In the genomic region with DNA sequence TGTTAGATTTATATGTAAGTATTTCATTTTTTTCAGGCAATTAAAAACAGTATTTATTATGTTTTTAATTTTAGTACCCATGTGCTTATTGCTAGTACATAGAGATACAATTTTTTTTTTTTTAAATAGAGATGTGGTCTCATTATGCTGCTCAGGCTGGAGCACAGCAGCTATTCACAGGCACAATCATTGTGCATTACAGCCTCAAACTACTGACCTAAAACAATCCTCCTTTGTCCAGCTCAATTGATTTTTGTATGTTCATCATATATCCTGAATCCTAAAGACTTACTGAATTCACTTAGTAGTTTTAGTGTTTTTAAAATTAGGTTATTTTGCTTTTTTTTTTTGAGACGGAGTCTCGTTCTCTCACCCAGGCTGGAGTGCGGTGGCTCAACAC, we compare ENCODE assay signal across 16 cellular contexts. TPM values are rescaled to one million over a fixed set of nuclear protein-coding genes. Genes with fewer than 3 reads are reported as not detected.
DNase-seq lines count a peak whose midpoint lies in the region.
"Had no signal": no experiment of that assay in that cellular context is flagged by ENCODE, and none has a peak within 500 bp of the region (broad histone marks: within the 10 kb centered on the region; RNA-seq: fewer than 3 reads in every experiment).

No MANE protein-coding gene starts in this region.

- H3K9me3 Mint-ChIP-seq in immature natural killer cell = no peaks in the 10 kb centered on the region
- H3K9me3 Mint-ChIP-seq: CD4-positive, alpha-beta T cell; CD8-positive, alpha-beta T cell had no signal

- no peak overlapping the region for H3K4me3 Mint-ChIP-seq in immature natural killer cell
- H3K4me3 Mint-ChIP-seq: B cell; CD4-positive, alpha-beta T cell; CD8-positive, alpha-beta T cell had no signal

- H3K4me1 Mint-ChIP-seq in immature natural killer cell = peaks cover 7 to 21% of the 10 kb centered on the region in 2 donors

- DNase-seq in COLO829 (ENCODE audit: low spot score) = peak; percentile 31
- DNase-seq in foreskin melanocyte = peak; percentile 73
- DNase-seq in globus pallidus (ENCODE audit: low spot score) = peak; percentile 49
- peak; percentile 74 for DNase-seq in pons (ENCODE audit: low spot score)
- no peak for DNase-seq in HCEC 1CT
- no peak for DNase-seq in immature natural killer cell
- DNase-seq in NCI-H1694 treated with DMSO at 0.1 percent for 48 hours (lab: John Stamatoyannopoulos, UW) = no peak
- DNase-seq in NCI-H1048 (lab: John Stamatoyannopoulos, UW) = no peak
- DNase-seq: 8988T; ACHN; CD4-positive, alpha-beta T cell; CD8-positive, alpha-beta T cell; COR-L47; DMS79 treated with DMSO at 0.1 percent for 48 hours; GF-D8 had no signal

- no peaks in the 10 kb centered on the region for H3K36me3 Mint-ChIP-seq in immature natural killer cell
- H3K36me3 Mint-ChIP-seq: CD8-positive, alpha-beta T cell had no signal

- no peak overlapping the region for H3K27ac Mint-ChIP-seq in immature natural killer cell
- H3K27ac Mint-ChIP-seq: B cell; CD4-positive, alpha-beta T cell; CD8-positive, alpha-beta T cell had no signal

- H3K27me3 Mint-ChIP-seq in immature natural killer cell (ENCODE audit: low read depth in 3 of 3) = peaks cover 0 to 10% (median 1%) of the 10 kb centered on the region in 3 donors

RNA-seq across cellular contexts. Expression of a gene that starts 26.3 kb away (rescaled TPM):
- 10 to 100 TPM in 2 of 3 donors, 1 to 10 TPM in 1; 6.0 to 43.3 (median 25.5) TPM for polyA plus RNA-seq in immature natural killer cell

RNA-seq across cellular contexts. Expression of a gene that starts 57.9 kb away (rescaled TPM):
- 10 to 100 TPM in 2 of 3 donors, 1 to 10 TPM in 1; 9.9 to 21.6 (median 14.7) TPM for polyA plus RNA-seq in immature natural killer cell

Comparison
In these comparisons a context has a peak if more than half of its experiments do, and no peak if none do; other contexts are left out.
1. DNase-seq: peak in COLO829 (single experiment), foreskin melanocyte (single experiment), globus pallidus (single experiment) and pons (single experiment); none in HCEC 1CT (single experiment), immature natural killer cell (0 of 3), NCI-H1694 treated with DMSO at 0.1 percent for 48 hours (single experiment) and NCI-H1048 (single experiment).